Comparison of ENCODE assay signal across 10 cellular contexts in genomic region chr15:74179101-74179841, GRCh38. TPM values are rescaled to one million over a fixed set of nuclear protein-coding genes. Genes with fewer than 3 reads are reported as not detected.
A peak's percentile ranks its signal among the peaks of the same experiment; 100 is the strongest.
DNase-seq lines count a peak whose midpoint lies in the region; FAIRE-seq and TF ChIP-seq lines count a peak whose summit lies in the region.
"Had no signal": no experiment of that assay in that cellular context is flagged by ENCODE, and none has a peak within 500 bp of the region (broad histone marks: within the 10 kb centered on the region; RNA-seq: fewer than 3 reads in every experiment).

No MANE protein-coding gene starts in this region.

- peaks cover 2% of the 10 kb centered on the region in 2 experiments for H4K20me1 ChIP-seq in H1 (replicated peaks in 1 of 2; ENCODE audit: control insufficient read depth in 1 of 2, insufficient read depth in 2 of 2, low read length in 2 of 2)

- no peak overlapping the region; the same call in 1 of the 2 replicates for H2BK15ac ChIP-seq in H1 (ENCODE audit: low read length)

- no peak overlapping the region for H4K91ac ChIP-seq in H1 (replicated peaks; ENCODE audit: insufficient read length, low read length)

- no peak for FAIRE-seq in H1 (lab: Jason Lieb, UNC)

- H3K27ac ChIP-seq in H1 (ENCODE audit: low read depth, low read length), result no peak overlapping the region

- H3K18ac ChIP-seq in H1 (ENCODE audit: extremely low read depth, low read length), result no peak overlapping the region

- H3K79me2 ChIP-seq in H1 (ENCODE audit: control insufficient read depth in 1 of 2, insufficient read depth in 2 of 2, low read length in 2 of 2), result no peaks in the 10 kb centered on the region

- H3K4ac ChIP-seq in H1 (replicated peaks; ENCODE audit: insufficient read length, low read depth, low read length), result no peak overlapping the region

- TF ChIP-seq POLR2A in H1 (IDR thresholded peaks at IDR 0.05; ENCODE audit: control extremely low read depth in 1 of 2, low read depth in 2 of 2, low read length in 2 of 2), result no peak

- peak overlapping the region; percentile 48; the same call in 1 of the 2 replicates for H4K8ac ChIP-seq in H1 (ENCODE audit: extremely low read depth, insufficient read depth, low read length)

- no peak for TF ChIP-seq EP300 in H1 (IDR thresholded peaks at IDR 0.05; ENCODE audit: borderline replicate concordance in 1 of 2, low read depth in 2 of 2, low read length in 2 of 2)

- H3K23me2 ChIP-seq in H1 (ENCODE audit: low read depth, low read length), result no peaks in the 10 kb centered on the region

- H2AK5ac ChIP-seq in H1 (ENCODE audit: low read depth, low read length), result no peak overlapping the region

- no peak for TF ChIP-seq RAD21 in H1 (IDR thresholded peaks at IDR 0.05 in 1 of 2, conservative IDR thresholded peaks at IDR 0.05 in 1 of 2; ENCODE audit: low read depth in 2 of 2, low read length in 2 of 2)

- no peak overlapping the region for H3K4me3 ChIP-seq in H1 (ENCODE audit: extremely low read depth in 1 of 4, insufficient read depth in 2 of 4, low read depth in 3 of 4, low read length in 4 of 4)

- no peaks in the 10 kb centered on the region for H3K9me3 ChIP-seq in H1 (ENCODE audit: insufficient read depth in 2 of 2, low read depth in 1 of 2, low read length in 1 of 2)

- no peaks in the 10 kb centered on the region for H3K9me3 Mint-ChIP-seq in activated naive CD4-positive, alpha-beta T cell treated with anti-CD3 and anti-CD28 coated beads, Interleukin-2, amount 50 U/mL, for 24 hours
- no peaks in the 10 kb centered on the region for H3K9me3 Mint-ChIP-seq in activated naive CD4-positive, alpha-beta T cell treated with anti-CD3 and anti-CD28 coated beads, Interleukin-2, amount 10 ng/mL, durations not matched to agents 7 days and 5 days
- H3K9me3 Mint-ChIP-seq in T-helper 2 cell treated with Interferon-gamma antibody and Interleukin-4, amounts not matched to agents 5 μg/mL and 100 μg/mL, for 36 hours, result no peaks in the 10 kb centered on the region
- H3K9me3 Mint-ChIP-seq in activated T-helper 2 cell treated with anti-CD3 and anti-CD28 coated beads, Interferon-gamma antibody, Interleukin-2, Interleukin-4, amounts not matched to agents 10 μg/mL and 5 μg/mL and 100 μg/mL, durations not matched to agents 14 hours and 24 hours and 36 hours, result no peaks in the 10 kb centered on the region

- no peak overlapping the region for H3K4me2 ChIP-seq in H1 (ENCODE audit: insufficient read depth in 1 of 2, low read depth in 2 of 2, low read length in 2 of 2)

- H3K27ac Mint-ChIP-seq in activated naive CD4-positive, alpha-beta T cell treated with anti-CD3 and anti-CD28 coated beads, Interleukin-2, amount 50 U/mL, for 24 hours, result peak overlapping the region; percentile 9
- no peak overlapping the region for H3K27ac Mint-ChIP-seq in activated naive CD4-positive, alpha-beta T cell treated with anti-CD3 and anti-CD28 coated beads, Interleukin-2, amount 10 ng/mL, durations not matched to agents 7 days and 5 days
- no peak overlapping the region for H3K27ac Mint-ChIP-seq in T-helper 2 cell treated with Interferon-gamma antibody and Interleukin-4, amounts not matched to agents 5 μg/mL and 100 μg/mL, for 36 hours
- no peak overlapping the region for H3K27ac Mint-ChIP-seq in activated T-helper 2 cell treated with anti-CD3 and anti-CD28 coated beads, Interferon-gamma antibody, Interleukin-2, Interleukin-4, amounts not matched to agents 10 μg/mL and 5 μg/mL and 100 μg/mL, durations not matched to agents 14 hours and 24 hours and 36 hours

- H3K23ac ChIP-seq in H1 (ENCODE audit: insufficient read length), result no peak overlapping the region

- H4K5ac ChIP-seq in H1 (ENCODE audit: insufficient read length, low read depth, low read length), result no peak overlapping the region

- H3K56ac ChIP-seq in H1 (replicated peaks; ENCODE audit: insufficient read length, low read depth, low read length), result no peak overlapping the region

- TF ChIP-seq CTCF in H1 (IDR thresholded peaks at IDR 0.05; ENCODE audit: control extremely low read depth in 1 of 3, insufficient read depth in 1 of 3, low read depth in 1 of 3, low read length in 3 of 3), result no peak

- WGBS in H1 (ENCODE audit: extremely low coverage in 1 of 2, insufficient coverage in 1 of 2, insufficient read length in 1 of 2, insufficient replicate concordance in 2 of 2, low coverage in 1 of 2, low lambda C conversion rate in 2 of 2, missing lambda C conversion rate in 1 of 2), 2 experiments, result 85% methylated on average over 13 of the region's 13 CpGs; no CpG with 5 or more reads in 1 of the 2 experiments

- DNase-seq in activated naive CD4-positive, alpha-beta T cell treated with anti-CD3 and anti-CD28 coated beads, Interleukin-2, amount 10 ng/mL, durations not matched to agents 7 days and 5 days, result no peak
- DNase-seq in H1 (ENCODE audit: low read depth in 1 of 2, low spot score in 2 of 2), result no peak
- peak; percentile 57 for DNase-seq in mucosa of gallbladder (ENCODE audit: low spot score)
- DNase-seq in T-helper 2 cell treated with Interferon-gamma antibody and Interleukin-4, amounts not matched to agents 5 μg/mL and 100 μg/mL, for 36 hours (ENCODE audit: low spot score), result no peak
- no peak for DNase-seq in cerebellar cortex (ENCODE audit: low spot score)
- DNase-seq in activated T-helper 2 cell treated with anti-CD3 and anti-CD28 coated beads, Interferon-gamma antibody, Interleukin-2, Interleukin-4, amounts not matched to agents 10 μg/mL and 5 μg/mL and 100 μg/mL, durations not matched to agents 14 hours and 24 hours and 36 hours (ENCODE audit: low spot score), result no peak
- DNase-seq in NCI-H82 treated with DMSO at 0.1 percent for 48 hours (lab: John Stamatoyannopoulos, UW; ENCODE audit: unreplicated experiment), result no peak
- DNase-seq: 8988T; activated CD8-positive, alpha-beta memory T cell treated with anti-CD3 and anti-CD28 coated beads, Interleukin-2, amount 50 U/mL, for 4 hours had no signal

- H2AFZ ChIP-seq in H1 (ENCODE audit: low read length), result no peak overlapping the region

- H3K4me1 ChIP-seq in H1 (replicated peaks in 1 of 4; ENCODE audit: control insufficient read depth in 3 of 4, insufficient read depth in 4 of 4, low read length in 3 of 4), result peaks cover 0 to 6% (median 1%) of the 10 kb centered on the region in 4 experiments; a peak in 3 of 7 replicates

- intact Hi-C loops in activated T-helper 2 cell treated with anti-CD3 and anti-CD28 coated beads, Interferon-gamma antibody, Interleukin-2, Interleukin-4, amounts not matched to agents 10 μg/mL and 5 μg/mL and 100 μg/mL, durations not matched to agents 14 hours and 24 hours and 36 hours (cut with micrococcal nuclease), result no loop called here

- POLR2A ChIA-PET in H1 (lab: Charles Lee; ENCODE audit: partially characterized antibody), result interaction anchor here (0.7 to 2.7 kb wide), 4 partner anchors 11 to 42 kb away, joined by 3 to 6 read pairs (median 4); no protein-coding TSS in a partner anchor

- H2BK12ac ChIP-seq in H1 (ENCODE audit: low read depth, low read length), result no peak overlapping the region

- no peaks in the 10 kb centered on the region for H3K27me3 Mint-ChIP-seq in activated naive CD4-positive, alpha-beta T cell treated with anti-CD3 and anti-CD28 coated beads, Interleukin-2, amount 50 U/mL, for 24 hours
- peaks cover 18% of the 10 kb centered on the region for H3K27me3 Mint-ChIP-seq in activated naive CD4-positive, alpha-beta T cell treated with anti-CD3 and anti-CD28 coated beads, Interleukin-2, amount 10 ng/mL, durations not matched to agents 7 days and 5 days
- no peaks in the 10 kb centered on the region for H3K27me3 Mint-ChIP-seq in T-helper 2 cell treated with Interferon-gamma antibody and Interleukin-4, amounts not matched to agents 5 μg/mL and 100 μg/mL, for 36 hours (ENCODE audit: low read depth)
- no peaks in the 10 kb centered on the region for H3K27me3 Mint-ChIP-seq in activated T-helper 2 cell treated with anti-CD3 and anti-CD28 coated beads, Interferon-gamma antibody, Interleukin-2, Interleukin-4, amounts not matched to agents 10 μg/mL and 5 μg/mL and 100 μg/mL, durations not matched to agents 14 hours and 24 hours and 36 hours (ENCODE audit: low read depth)

- H2BK20ac ChIP-seq in H1 (ENCODE audit: low read length), result peak overlapping the region; percentile 32; the same call in 1 of the 2 replicates

- no peaks in the 10 kb centered on the region for H3K36me3 ChIP-seq in H1 (ENCODE audit: control insufficient read depth in 2 of 4, insufficient read depth in 4 of 4, low read length in 3 of 4)

- H3K4me3 Mint-ChIP-seq in activated naive CD4-positive, alpha-beta T cell treated with anti-CD3 and anti-CD28 coated beads, Interleukin-2, amount 50 U/mL, for 24 hours, result no peak overlapping the region
- H3K4me3 Mint-ChIP-seq in activated naive CD4-positive, alpha-beta T cell treated with anti-CD3 and anti-CD28 coated beads, Interleukin-2, amount 10 ng/mL, durations not matched to agents 7 days and 5 days, result no peak overlapping the region
- no peak overlapping the region for H3K4me3 Mint-ChIP-seq in T-helper 2 cell treated with Interferon-gamma antibody and Interleukin-4, amounts not matched to agents 5 μg/mL and 100 μg/mL, for 36 hours
- no peak overlapping the region for H3K4me3 Mint-ChIP-seq in activated T-helper 2 cell treated with anti-CD3 and anti-CD28 coated beads, Interferon-gamma antibody, Interleukin-2, Interleukin-4, amounts not matched to agents 10 μg/mL and 5 μg/mL and 100 μg/mL, durations not matched to agents 14 hours and 24 hours and 36 hours (ENCODE audit: low read depth)

- no peak overlapping the region for H3K14ac ChIP-seq in H1 (ENCODE audit: insufficient read length)

- H2BK120ac ChIP-seq in H1 (replicated peaks; ENCODE audit: low read depth, low read length), result no peak overlapping the region

- no peaks in the 10 kb centered on the region; a peak in 2 of 7 replicates for H3K27me3 ChIP-seq in H1 (replicated peaks in 1 of 4; ENCODE audit: control insufficient read depth in 3 of 4, extremely low read depth in 1 of 4, insufficient read depth in 3 of 4, low read length in 3 of 4)

- H3K79me1 ChIP-seq in H1 (ENCODE audit: low read depth, low read length), result no peaks in the 10 kb centered on the region; the same call in 1 of the 2 replicates

- H3K9ac ChIP-seq in H1 (replicated peaks in 1 of 4; ENCODE audit: extremely low read depth in 1 of 4, low read depth in 3 of 4, low read length in 3 of 4), result no peak overlapping the region

- no peaks in the 10 kb centered on the region for H3K4me1 Mint-ChIP-seq in activated naive CD4-positive, alpha-beta T cell treated with anti-CD3 and anti-CD28 coated beads, Interleukin-2, amount 50 U/mL, for 24 hours
- H3K4me1 Mint-ChIP-seq in activated naive CD4-positive, alpha-beta T cell treated with anti-CD3 and anti-CD28 coated beads, Interleukin-2, amount 10 ng/mL, durations not matched to agents 7 days and 5 days, result no peaks in the 10 kb centered on the region
- H3K4me1 Mint-ChIP-seq in T-helper 2 cell treated with Interferon-gamma antibody and Interleukin-4, amounts not matched to agents 5 μg/mL and 100 μg/mL, for 36 hours (ENCODE audit: low read depth), result no peaks in the 10 kb centered on the region
- H3K4me1 Mint-ChIP-seq in activated T-helper 2 cell treated with anti-CD3 and anti-CD28 coated beads, Interferon-gamma antibody, Interleukin-2, Interleukin-4, amounts not matched to agents 10 μg/mL and 5 μg/mL and 100 μg/mL, durations not matched to agents 14 hours and 24 hours and 36 hours (ENCODE audit: low read depth), result no peaks in the 10 kb centered on the region

- CTCF ChIA-PET in activated naive CD4-positive, alpha-beta T cell treated with anti-CD3 and anti-CD28 coated beads, Interleukin-2, amount 10 ng/mL, durations not matched to agents 7 days and 5 days (lab: Charles Lee), result no interaction called here
- CTCF ChIA-PET in H1 (lab: Charles Lee; ENCODE audit: partially characterized antibody), result interaction anchor here (0.8 to 2.9 kb wide), 8 partner anchors 9 to 129 kb away, joined by 3 to 12 read pairs (median 4); no protein-coding TSS in a partner anchor

- H2BK5ac ChIP-seq in H1 (ENCODE audit: low read depth, low read length), result no peak overlapping the region

- no peaks in the 10 kb centered on the region for H3K36me3 Mint-ChIP-seq in activated naive CD4-positive, alpha-beta T cell treated with anti-CD3 and anti-CD28 coated beads, Interleukin-2, amount 50 U/mL, for 24 hours
- no peaks in the 10 kb centered on the region for H3K36me3 Mint-ChIP-seq in activated naive CD4-positive, alpha-beta T cell treated with anti-CD3 and anti-CD28 coated beads, Interleukin-2, amount 10 ng/mL, durations not matched to agents 7 days and 5 days
- no peaks in the 10 kb centered on the region for H3K36me3 Mint-ChIP-seq in T-helper 2 cell treated with Interferon-gamma antibody and Interleukin-4, amounts not matched to agents 5 μg/mL and 100 μg/mL, for 36 hours (ENCODE audit: low read depth)
- H3K36me3 Mint-ChIP-seq in activated T-helper 2 cell treated with anti-CD3 and anti-CD28 coated beads, Interferon-gamma antibody, Interleukin-2, Interleukin-4, amounts not matched to agents 10 μg/mL and 5 μg/mL and 100 μg/mL, durations not matched to agents 14 hours and 24 hours and 36 hours (ENCODE audit: low read depth), result no peaks in the 10 kb centered on the region

RNA-seq across cellular contexts. Expression of gene ISLR, which starts 5.8 kb away (rescaled TPM):
- 0.35 TPM in 1 of 2 replicates, not detected in the other for total RNA-seq in H1 (2021; fragmentation: NEBNext Ultra II Directional; extraction: Animal tissue kit (Norgen Biotek cat#: 25700))
- polyA plus RNA-seq in H1 (2011; rRNA removed), result 0.29 and 0.82 TPM in 2 replicates
- polyA plus RNA-seq in H1 (2011; cell fraction: cytosol; rRNA removed), result 0.27 TPM
- polyA plus RNA-seq in H1 (2011; cell fraction: nucleus; rRNA removed), result 1.0 TPM
- polyA plus RNA-seq in H1 (2012, experiment 1 of 2), result 0.21 to 0.28 TPM (median 0.27 TPM) in 4 replicates
- 0.35 TPM for polyA plus RNA-seq in H1 (2012, experiment 2 of 2)
- 1.0 TPM for polyA plus RNA-seq in H1 (2013, experiment 1 of 2)
- 0.98 TPM for polyA plus RNA-seq in H1 (2013, experiment 2 of 2)
- 0.13 and 0.78 TPM in 2 replicates for polyA minus RNA-seq in H1 (2011; rRNA and poly(A)+ RNA removed)
- not detected for polyA minus RNA-seq in H1 (2011; cell fraction: cytosol; rRNA and poly(A)+ RNA removed)
- 0.90 TPM for polyA minus RNA-seq in H1 (2011; cell fraction: nucleus; rRNA and poly(A)+ RNA removed)
- 53.0 TPM for total RNA-seq in mucosa of gallbladder
- total RNA-seq in activated T-helper 2 cell treated with anti-CD3 and anti-CD28 coated beads, Interferon-gamma antibody, Interleukin-2, Interleukin-4, amounts not matched to agents 10 μg/mL and 5 μg/mL and 100 μg/mL, durations not matched to agents 14 hours and 24 hours and 36 hours, result not detected in 2 replicates

RNA-seq across cellular contexts. Expression of gene STRA6, which starts 23.3 kb away (rescaled TPM):
- total RNA-seq in H1 (2021; fragmentation: NEBNext Ultra II Directional; extraction: Animal tissue kit (Norgen Biotek cat#: 25700)), result 7.6 and 9.3 TPM in 2 replicates
- 14.5 and 21.0 TPM in 2 replicates for polyA plus RNA-seq in H1 (2011; rRNA removed)
- polyA plus RNA-seq in H1 (2011; cell fraction: cytosol; rRNA removed), result 11.5 TPM
- 54.5 TPM for polyA plus RNA-seq in H1 (2011; cell fraction: nucleus; rRNA removed)
- polyA plus RNA-seq in H1 (2012, experiment 1 of 2), result 9.8 to 16.3 TPM (median 13.8 TPM) in 4 replicates
- polyA plus RNA-seq in H1 (2012, experiment 2 of 2), result 11.1 TPM
- polyA plus RNA-seq in H1 (2013, experiment 1 of 2), result 15.0 TPM
- 14.0 TPM for polyA plus RNA-seq in H1 (2013, experiment 2 of 2)
- polyA minus RNA-seq in H1 (2011; rRNA and poly(A)+ RNA removed), result 13.8 and 14.4 TPM in 2 replicates
- polyA minus RNA-seq in H1 (2011; cell fraction: cytosol; rRNA and poly(A)+ RNA removed), result 7.7 TPM
- 39.6 TPM for polyA minus RNA-seq in H1 (2011; cell fraction: nucleus; rRNA and poly(A)+ RNA removed)
- total RNA-seq in mucosa of gallbladder, result 0.75 TPM
- not detected in 2 replicates for total RNA-seq in activated T-helper 2 cell treated with anti-CD3 and anti-CD28 coated beads, Interferon-gamma antibody, Interleukin-2, Interleukin-4, amounts not matched to agents 10 μg/mL and 5 μg/mL and 100 μg/mL, durations not matched to agents 14 hours and 24 hours and 36 hours

RNA-seq across cellular contexts. Expression of gene ISLR2, which starts 48.9 kb away (rescaled TPM):
- 0.23 and 0.58 TPM in 2 replicates for total RNA-seq in H1 (2021; fragmentation: NEBNext Ultra II Directional; extraction: Animal tissue kit (Norgen Biotek cat#: 25700))
- polyA plus RNA-seq in H1 (2011; rRNA removed), result 0.30 and 0.47 TPM in 2 replicates
- 0.26 TPM for polyA plus RNA-seq in H1 (2011; cell fraction: cytosol; rRNA removed)
- 0.31 TPM for polyA plus RNA-seq in H1 (2011; cell fraction: nucleus; rRNA removed)
- polyA plus RNA-seq in H1 (2012, experiment 1 of 2), result 0.36 to 1.2 TPM (median 0.37 TPM) in 4 replicates
- 0.18 TPM for polyA plus RNA-seq in H1 (2012, experiment 2 of 2)
- polyA plus RNA-seq in H1 (2013, experiment 1 of 2), result 1.2 TPM
- polyA plus RNA-seq in H1 (2013, experiment 2 of 2), result 0.81 TPM
- 0.19 and 0.29 TPM in 2 replicates for polyA minus RNA-seq in H1 (2011; rRNA and poly(A)+ RNA removed)
- polyA minus RNA-seq in H1 (2011; cell fraction: cytosol; rRNA and poly(A)+ RNA removed), result not detected
- 0.50 TPM for polyA minus RNA-seq in H1 (2011; cell fraction: nucleus; rRNA and poly(A)+ RNA removed)
- 1.8 TPM for total RNA-seq in mucosa of gallbladder
- not detected in 2 replicates for total RNA-seq in activated T-helper 2 cell treated with anti-CD3 and anti-CD28 coated beads, Interferon-gamma antibody, Interleukin-2, Interleukin-4, amounts not matched to agents 10 μg/mL and 5 μg/mL and 100 μg/mL, durations not matched to agents 14 hours and 24 hours and 36 hours

RNA-seq across cellular contexts. Expression of gene CCDC33, which starts 56.9 kb away (rescaled TPM):
- 1.0 and 2.0 TPM in 2 replicates for total RNA-seq in H1 (2021; fragmentation: NEBNext Ultra II Directional; extraction: Animal tissue kit (Norgen Biotek cat#: 25700))
- 2.7 and 3.3 TPM in 2 replicates for polyA plus RNA-seq in H1 (2011; rRNA removed)
- 4.3 TPM for polyA plus RNA-seq in H1 (2011; cell fraction: cytosol; rRNA removed)
- polyA plus RNA-seq in H1 (2011; cell fraction: nucleus; rRNA removed), result 3.7 TPM
- 2.1 to 3.9 TPM (median 3.0 TPM) in 4 replicates for polyA plus RNA-seq in H1 (2012, experiment 1 of 2)
- 1.3 TPM for polyA plus RNA-seq in H1 (2012, experiment 2 of 2)
- 2.0 TPM for polyA plus RNA-seq in H1 (2013, experiment 1 of 2)
- 1.5 TPM for polyA plus RNA-seq in H1 (2013, experiment 2 of 2)
- 0.61 and 2.4 TPM in 2 replicates for polyA minus RNA-seq in H1 (2011; rRNA and poly(A)+ RNA removed)
- 3.3 TPM for polyA minus RNA-seq in H1 (2011; cell fraction: cytosol; rRNA and poly(A)+ RNA removed)
- 11.1 TPM for polyA minus RNA-seq in H1 (2011; cell fraction: nucleus; rRNA and poly(A)+ RNA removed)
- total RNA-seq in mucosa of gallbladder, result 1.0 TPM
- total RNA-seq in activated T-helper 2 cell treated with anti-CD3 and anti-CD28 coated beads, Interferon-gamma antibody, Interleukin-2, Interleukin-4, amounts not matched to agents 10 μg/mL and 5 μg/mL and 100 μg/mL, durations not matched to agents 14 hours and 24 hours and 36 hours, result not detected in 2 replicates

Comparison
In these comparisons a context has a peak if more than half of its experiments do, and no peak if none do; other contexts are left out.
1. RNA of gene ISLR, which starts 5.8 kb away (total RNA-seq): 53.0 TPM in mucosa of gallbladder (single experiment); 0.35 TPM in H1 and not detected in activated T-helper 2 cell treated with anti-CD3 and anti-CD28 coated beads, Interferon-gamma antibody, Interleukin-2, Interleukin-4, amounts not matched to agents 10 μg/mL and 5 μg/mL and 100 μg/mL, durations not matched to agents 14 hours and 24 hours and 36 hours; every median in the first group is over 10 times any median in the second.